ENCODE assay signal across 1 cellular context in genomic region chr1:92797297-92797696, GRCh38.
TF ChIP-seq lines count a peak whose summit lies in the region.

No MANE protein-coding gene starts in this region.

TF ChIP-seq in GM23338, 12 proteins besides CTCF, POLR2A, EP300 and RAD21 (continued from another document):
- no peak for TF ChIP-seq ZNF462 (CRISPR knock-in tag; IDR thresholded peaks at IDR 0.05)
- TF ChIP-seq EZH2 (IDR thresholded peaks at IDR 0.05; ENCODE audit: low read depth, unreplicated experiment) = no peak
- no peak for TF ChIP-seq JUNB (IDR thresholded peaks at IDR 0.05; ENCODE audit: unreplicated experiment)
- TF ChIP-seq, protein P1, sequence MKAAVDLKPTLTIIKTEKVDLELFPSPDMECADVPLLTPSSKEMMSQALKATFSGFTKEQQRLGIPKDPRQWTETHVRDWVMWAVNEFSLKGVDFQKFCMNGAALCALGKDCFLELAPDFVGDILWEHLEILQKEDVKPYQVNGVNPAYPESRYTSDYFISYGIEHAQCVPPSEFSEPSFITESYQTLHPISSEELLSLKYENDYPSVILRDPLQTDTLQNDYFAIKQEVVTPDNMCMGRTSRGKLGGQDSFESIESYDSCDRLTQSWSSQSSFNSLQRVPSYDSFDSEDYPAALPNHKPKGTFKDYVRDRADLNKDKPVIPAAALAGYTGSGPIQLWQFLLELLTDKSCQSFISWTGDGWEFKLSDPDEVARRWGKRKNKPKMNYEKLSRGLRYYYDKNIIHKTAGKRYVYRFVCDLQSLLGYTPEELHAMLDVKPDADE (IDR thresholded peaks at IDR 0.05) = no peak
TF ChIP-seq in GM23338: peak in this region for 0.
